In genomic region chr2:53347219-53347618, GRCh38 we compare ENCODE assay signal across 22 cellular contexts.
"Had no signal": no experiment of that assay in that cellular context is flagged by ENCODE, and none has a peak within 500 bp of the region (broad histone marks: within the 10 kb centered on the region; RNA-seq: fewer than 3 reads in every experiment).

No MANE protein-coding gene starts in this region.

- H3K27me3 Mint-ChIP-seq: type B pancreatic cell had no signal

- H2AFZ ChIP-seq: hepatocyte had no signal

- H3K4me3 Mint-ChIP-seq: naive B cell, nephron progenitor cell, type B pancreatic cell had no signal

- H3K4me3 ChIP-seq: dorsolateral prefrontal cortex, esophagus muscularis mucosa, hepatocyte, lung, psoas muscle, sigmoid colon, stomach had no signal

- H3K9me3 ChIP-seq: esophagus muscularis mucosa, psoas muscle, sigmoid colon, stomach had no signal

- H3K27me3 ChIP-seq: dorsolateral prefrontal cortex, esophagus muscularis mucosa, hepatocyte, sigmoid colon, stomach had no signal

- DNase-seq: cortex of kidney; dorsolateral prefrontal cortex; effector CD8-positive, alpha-beta T cell; foreskin melanocyte; head of caudate nucleus; left colon; left ventricle myocardium superior; mesendoderm; naive B cell; nephron progenitor cell; psoas muscle; sigmoid colon; small intestine; stimulated activated CD4-positive, alpha-beta T cell treated with anti-CD3 and anti-CD28 coated beads, Interleukin-12 subunit alpha, Interleukin-12 subunit beta, amount 100 ng/mL, for 4 hours; stimulated activated naive CD4-positive, alpha-beta T cell; stomach; substantia nigra had no signal

- H3K9me3 Mint-ChIP-seq: nephron progenitor cell, type B pancreatic cell had no signal

- H3K36me3 ChIP-seq: esophagus muscularis mucosa, sigmoid colon, stomach had no signal

- H3K27ac Mint-ChIP-seq: nephron progenitor cell, type B pancreatic cell had no signal

- H3K4me1 ChIP-seq: esophagus muscularis mucosa, psoas muscle, sigmoid colon, stomach had no signal

- H3K27ac ChIP-seq: dorsolateral prefrontal cortex, epithelial cell of prostate, esophagus muscularis mucosa, hepatocyte, psoas muscle, sigmoid colon, stomach had no signal

- ATAC-seq: left colon, left ventricle myocardium superior, psoas muscle had no signal

- H3K4me2 ChIP-seq: hepatocyte had no signal

- H3K36me3 Mint-ChIP-seq: naive B cell, type B pancreatic cell had no signal

- H3K79me2 ChIP-seq: hepatocyte had no signal

- H3K4me1 Mint-ChIP-seq: naive B cell, nephron progenitor cell had no signal
